In genomic region chr12:6463211-6463610, GRCh38 we compare ENCODE assay signal across 1 cellular context.
TF ChIP-seq lines count a peak whose summit lies in the region.

No MANE protein-coding gene starts in this region.

TF ChIP-seq in endothelial cell of umbilical vein, 7 proteins besides CTCF, POLR2A, EP300 and RAD21:
- TF ChIP-seq MYC (IDR thresholded peaks at IDR 0.05; ENCODE audit: low read depth, low read length) (no peak), EZH2 (IDR thresholded peaks at IDR 0.05; ENCODE audit: borderline replicate concordance, low read depth, low read length, severe bottlenecking) (no peak), MAX (IDR thresholded peaks at IDR 0.05; ENCODE audit: insufficient read depth, insufficient read length) (no peak), GATA2 (IDR thresholded peaks at IDR 0.05; ENCODE audit: insufficient read depth, insufficient read length, low read depth, low read length) (no peak), POLR2AphosphoS5 (IDR thresholded peaks at IDR 0.05; ENCODE audit: insufficient read depth, low read depth, low read length) (no peak), JUN (IDR thresholded peaks at IDR 0.05; ENCODE audit: borderline replicate concordance, insufficient read depth, insufficient read length, low read depth) (no peak), FOS (IDR thresholded peaks at IDR 0.05; ENCODE audit: borderline replicate concordance, insufficient read depth, low read length) (no peak)
